In the genomic region with DNA sequence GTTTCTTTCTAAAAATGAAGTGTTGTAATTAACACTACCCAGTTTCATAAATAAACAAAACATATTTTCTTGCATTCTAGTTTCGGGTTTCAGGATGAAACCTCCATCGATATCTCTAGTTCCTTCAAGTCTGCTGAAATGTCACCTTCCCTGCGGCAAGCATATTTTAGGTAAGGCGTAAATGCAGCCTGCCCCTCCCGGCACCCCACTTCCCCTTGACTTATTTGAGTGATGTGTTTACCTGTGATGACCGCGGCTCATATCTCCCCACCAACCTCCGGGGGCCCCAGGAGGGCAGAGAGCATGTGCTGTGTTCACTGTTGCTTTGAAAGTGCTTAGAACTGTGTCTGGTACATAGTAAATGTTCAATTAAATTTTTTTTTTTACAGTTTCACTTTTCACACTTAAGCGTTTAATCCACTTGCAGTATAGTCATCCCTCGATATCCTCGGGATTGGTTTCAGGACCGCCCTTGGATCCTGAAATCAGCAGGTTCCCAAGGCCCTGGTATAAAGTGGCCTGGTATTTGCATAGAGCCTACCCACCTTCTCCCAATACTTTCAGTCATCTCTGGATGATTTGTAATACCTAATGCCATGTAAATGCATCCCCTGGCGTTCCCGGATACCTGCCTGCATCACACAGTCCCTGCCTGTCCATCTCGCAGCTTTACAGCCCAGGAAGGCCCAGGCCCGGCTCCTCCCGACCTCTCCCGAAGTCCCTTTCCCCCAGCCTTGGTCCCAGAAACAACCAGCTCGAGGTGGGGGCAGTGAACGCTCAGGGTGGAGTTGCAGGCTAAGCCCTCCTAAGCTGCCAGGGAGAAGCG, we compare ENCODE assay signal across 9 cellular contexts. TPM values are rescaled to one million over a fixed set of nuclear protein-coding genes. Genes with fewer than 3 reads are reported as not detected.
DNase-seq lines count a peak whose midpoint lies in the region; ATAC-seq lines count a peak whose summit lies in the region.
"Had no signal": no experiment of that assay in that cellular context is flagged by ENCODE, and none has a peak within 500 bp of the region (broad histone marks: within the 10 kb centered on the region; RNA-seq: fewer than 3 reads in every experiment).

No MANE protein-coding gene starts in this region.

- H3K9me3 Mint-ChIP-seq in naive thymus-derived CD4-positive, alpha-beta T cell = peaks cover 0 to 5% (median 0%) of the 10 kb centered on the region in 11 donors

- no peak for DNase-seq in naive thymus-derived CD4-positive, alpha-beta T cell
- DNase-seq in NK-92 treated with Interleukin-12 subunit alpha and Interleukin-12 subunit beta, amount 100 ng/mL, for 24 hours (lab: John Stamatoyannopoulos, UW) = no peak
- DNase-seq in GDM1 (lab: John Stamatoyannopoulos, UW) (no peak), NCI-H1092 (lab: John Stamatoyannopoulos, UW) (no peak), NCI-H2029 treated with DMSO at 0.1 percent for 48 hours (lab: John Stamatoyannopoulos, UW) (no peak)
- DNase-seq: activated effector memory CD4-positive, alpha-beta T cell treated with Interleukin-2 at 50 U/mL for 16 hours had no signal

- no peaks in the 10 kb centered on the region for H3K27me3 ChIP-seq in naive thymus-derived CD4-positive, alpha-beta T cell (ENCODE audit: control insufficient read depth in 2 of 2, insufficient read depth in 2 of 2, low read length in 2 of 2)

- no peak overlapping the region for H3K27ac ChIP-seq in naive thymus-derived CD4-positive, alpha-beta T cell (ENCODE audit: low read depth, low read length)

- H3K4me1 ChIP-seq in naive thymus-derived CD4-positive, alpha-beta T cell (ENCODE audit: control insufficient read depth in 2 of 2, insufficient read depth in 2 of 2, low read length in 2 of 2) = peaks cover 7 to 27% of the 10 kb centered on the region in 2 donors

- H3K4me1 Mint-ChIP-seq in naive thymus-derived CD4-positive, alpha-beta T cell = peaks cover 14 to 54% (median 37%) of the 10 kb centered on the region in 7 donors

- no peak overlapping the region for H3K4me3 ChIP-seq in naive thymus-derived CD4-positive, alpha-beta T cell (ENCODE audit: low read length)

- no peaks in the 10 kb centered on the region for H3K9me3 ChIP-seq in naive thymus-derived CD4-positive, alpha-beta T cell (ENCODE audit: control insufficient read depth in 2 of 3, low read length in 3 of 3)

- H3K27me3 Mint-ChIP-seq in naive thymus-derived CD4-positive, alpha-beta T cell = peaks cover 0 to 3% (median 0%) of the 10 kb centered on the region in 5 donors

- CTCF ChIA-PET in naive thymus-derived CD4-positive, alpha-beta T cell (lab: Charles Lee) = interaction anchor here (1.0 kb wide), 1 partner anchor 29 kb away, joined by 3 read pairs; no protein-coding TSS in a partner anchor

- H3K36me3 ChIP-seq in naive thymus-derived CD4-positive, alpha-beta T cell (ENCODE audit: control insufficient read depth in 2 of 3, insufficient read depth in 3 of 3, low read length in 3 of 3) = no peaks in the 10 kb centered on the region

- ATAC-seq in GM18867 (IDR thresholded peaks at IDR 0.05; ENCODE audit: unreplicated experiment) = peak; percentile 79
- peak; percentile 67 for ATAC-seq in GM21528 (IDR thresholded peaks at IDR 0.05; ENCODE audit: low FRiP score, unreplicated experiment)
- peak; percentile 61 for ATAC-seq in HG03439 (IDR thresholded peaks at IDR 0.05; ENCODE audit: unreplicated experiment)
- ATAC-seq in naive thymus-derived CD4-positive, alpha-beta T cell = no peak

- H3K4me3 Mint-ChIP-seq in naive thymus-derived CD4-positive, alpha-beta T cell = peak overlapping the region in 6 of 10 donors; percentile 5 to 61 (median 20)

- intact Hi-C loops in naive thymus-derived CD4-positive, alpha-beta T cell (cut with micrococcal nuclease) = no loop called here

- POLR2A ChIA-PET in naive thymus-derived CD4-positive, alpha-beta T cell (lab: Charles Lee) = interaction anchor here (1.3 to 2.0 kb wide), 4 partner anchors 8 to 19 kb away, joined by 3 to 6 read pairs (median 5); no protein-coding TSS in a partner anchor

- H3K36me3 Mint-ChIP-seq in naive thymus-derived CD4-positive, alpha-beta T cell = peaks cover 0 to 1% (median 0%) of the 10 kb centered on the region in 5 donors

- peak overlapping the region in 7 of 9 donors; percentile 35 to 86 (median 68) for H3K27ac Mint-ChIP-seq in naive thymus-derived CD4-positive, alpha-beta T cell

RNA-seq across cellular contexts. Expression of a gene that starts 40.2 kb away (rescaled TPM):
- 100 to 1,000 TPM in 2 of 5 experiments, 10 to 100 TPM in 3; 56.3 to 105 (median 93.0) TPM for total RNA-seq in naive thymus-derived CD4-positive, alpha-beta T cell
- polyA plus RNA-seq in naive thymus-derived CD4-positive, alpha-beta T cell = under 1 TPM; 0.77 to 0.92 TPM
